12 cellular contexts compared by ENCODE assay signal in genomic region chr7:50396856-50397255, GRCh38. TPM values are rescaled to one million over a fixed set of nuclear protein-coding genes. Genes with fewer than 3 reads are reported as not detected.
DNase-seq lines count a peak whose midpoint lies in the region; ATAC-seq and TF ChIP-seq lines count a peak whose summit lies in the region.
"Had no signal": no experiment of that assay in that cellular context is flagged by ENCODE, and none has a peak within 500 bp of the region (broad histone marks: within the 10 kb centered on the region; RNA-seq: fewer than 3 reads in every experiment).

No MANE protein-coding gene starts in this region.

- no peak for TF ChIP-seq CTCF in activated CD8-positive, alpha-beta T cell treated with anti-CD3 and anti-CD28 coated beads for 36 hours (IDR thresholded peaks at IDR 0.05)

- peak; percentile 14 for ATAC-seq in HG02885 (IDR thresholded peaks at IDR 0.05; ENCODE audit: poor library complexity, unreplicated experiment)
- ATAC-seq in activated CD8-positive, alpha-beta T cell treated with anti-CD3 and anti-CD28 coated beads for 36 hours, result peak; percentile 35
- ATAC-seq in GM21447 (IDR thresholded peaks at IDR 0.05; ENCODE audit: unreplicated experiment), result no peak

- CTCF ChIA-PET in activated CD8-positive, alpha-beta T cell treated with anti-CD3 and anti-CD28 coated beads for 36 hours (lab: Charles Lee), result interaction anchor here (0.9 to 3.3 kb wide), 8 partner anchors 11 to 191 kb away, joined by 3 to 10 read pairs (median 3); no protein-coding TSS in a partner anchor

- peak; percentile 42 for DNase-seq in activated naive CD4-positive, alpha-beta T cell treated with Interleukin-2 at 50 U/mL for 16 hours
- no peak for DNase-seq in activated naive CD4-positive, alpha-beta T cell (lab: John Stamatoyannopoulos, UW)
- DNase-seq in activated CD8-positive, alpha-beta T cell treated with anti-CD3 and anti-CD28 coated beads for 36 hours, result no peak
- DNase-seq in stimulated activated CD8-positive, alpha-beta memory T cell treated with anti-CD3 and anti-CD28 coated beads, Interleukin-4, amount 100 ng/mL, for 48 hours, result no peak
- DNase-seq in NCI-H774 (lab: John Stamatoyannopoulos, UW), result no peak
- DNase-seq: ACHN, NCI-H187 treated with DMSO at 0.1 percent for 48 hours, upper lobe of left lung had no signal

- no peaks in the 10 kb centered on the region for H3K9me3 Mint-ChIP-seq in activated CD8-positive, alpha-beta T cell treated with anti-CD3 and anti-CD28 coated beads for 36 hours
- no peaks in the 10 kb centered on the region for H3K9me3 Mint-ChIP-seq in stimulated activated naive CD8-positive, alpha-beta T cell treated with anti-CD3 and anti-CD28 coated beads, Interleukin-15, Interleukin-2, amounts not matched to agents 100 ng/mL and 50 ng/mL, for 24 hours

- intact Hi-C loops in activated CD8-positive, alpha-beta T cell treated with anti-CD3 and anti-CD28 coated beads for 36 hours (cut with micrococcal nuclease), result loop anchor here (5.0 kb wide), 1 partner anchor 35 kb away; no protein-coding TSS in a partner anchor

- H3K36me3 Mint-ChIP-seq in activated CD8-positive, alpha-beta T cell treated with anti-CD3 and anti-CD28 coated beads for 36 hours (ENCODE audit: low read depth), result peaks cover 86% of the 10 kb centered on the region
- H3K36me3 Mint-ChIP-seq in stimulated activated naive CD8-positive, alpha-beta T cell treated with anti-CD3 and anti-CD28 coated beads, Interleukin-15, Interleukin-2, amounts not matched to agents 100 ng/mL and 50 ng/mL, for 24 hours (ENCODE audit: low read depth), result peaks cover 86% of the 10 kb centered on the region
- H3K36me3 Mint-ChIP-seq: brain had no signal

- H3K27ac Mint-ChIP-seq in activated CD8-positive, alpha-beta T cell treated with anti-CD3 and anti-CD28 coated beads for 36 hours, result peak overlapping the region; percentile 88
- peak overlapping the region; percentile 99 for H3K27ac Mint-ChIP-seq in stimulated activated naive CD8-positive, alpha-beta T cell treated with anti-CD3 and anti-CD28 coated beads, Interleukin-15, Interleukin-2, amounts not matched to agents 100 ng/mL and 50 ng/mL, for 24 hours
- H3K27ac Mint-ChIP-seq: brain had no signal

- peaks cover 81% of the 10 kb centered on the region for H3K4me1 Mint-ChIP-seq in activated CD8-positive, alpha-beta T cell treated with anti-CD3 and anti-CD28 coated beads for 36 hours (ENCODE audit: low read depth)
- H3K4me1 Mint-ChIP-seq in stimulated activated naive CD8-positive, alpha-beta T cell treated with anti-CD3 and anti-CD28 coated beads, Interleukin-15, Interleukin-2, amounts not matched to agents 100 ng/mL and 50 ng/mL, for 24 hours (ENCODE audit: low read depth), result peaks cover 88% of the 10 kb centered on the region
- H3K4me1 Mint-ChIP-seq: brain had no signal

- no peaks in the 10 kb centered on the region for H3K27me3 Mint-ChIP-seq in activated CD8-positive, alpha-beta T cell treated with anti-CD3 and anti-CD28 coated beads for 36 hours
- no peaks in the 10 kb centered on the region for H3K27me3 Mint-ChIP-seq in stimulated activated naive CD8-positive, alpha-beta T cell treated with anti-CD3 and anti-CD28 coated beads, Interleukin-15, Interleukin-2, amounts not matched to agents 100 ng/mL and 50 ng/mL, for 24 hours
- H3K27me3 Mint-ChIP-seq: brain had no signal

- POLR2A ChIA-PET in activated CD8-positive, alpha-beta T cell treated with anti-CD3 and anti-CD28 coated beads for 36 hours (lab: Charles Lee), result interaction anchor here (1.1 to 3.2 kb wide), 12 partner anchors 12 to 247 kb away, joined by 3 to 11 read pairs (median 4); no protein-coding TSS in a partner anchor

- peak overlapping the region; percentile 55 for H3K4me3 Mint-ChIP-seq in activated CD8-positive, alpha-beta T cell treated with anti-CD3 and anti-CD28 coated beads for 36 hours
- peak overlapping the region; percentile 62 for H3K4me3 Mint-ChIP-seq in stimulated activated naive CD8-positive, alpha-beta T cell treated with anti-CD3 and anti-CD28 coated beads, Interleukin-15, Interleukin-2, amounts not matched to agents 100 ng/mL and 50 ng/mL, for 24 hours
- H3K4me3 Mint-ChIP-seq: brain had no signal

RNA-seq across cellular contexts. Expression of gene FIGNL1, which starts 53.3 kb away (rescaled TPM):
- total RNA-seq in activated CD8-positive, alpha-beta T cell treated with anti-CD3 and anti-CD28 coated beads for 36 hours, result 10 to 100 TPM; 46.8 to 47.2 TPM
